In genomic region chr6:167882244-167882643, GRCh38 we compare ENCODE assay signal across 23 cellular contexts.
"Had no signal": no experiment of that assay in that cellular context is flagged by ENCODE, and none has a peak within 500 bp of the region (broad histone marks: within the 10 kb centered on the region; RNA-seq: fewer than 3 reads in every experiment).

No MANE protein-coding gene starts in this region.

- H3K4me3 Mint-ChIP-seq: dendritic cell treated with granulocyte-macrophage colony-stimulating factor and Interleukin-4, amounts not matched to agents 40 ng/mL and 50 ng/mL, for 4 days; effector memory CD8-positive, alpha-beta T cell; endodermal cell; naive thymus-derived CD4-positive, alpha-beta T cell had no signal

- H3K36me3 ChIP-seq: colonic mucosa had no signal

- DNase-seq: colonic mucosa; cortex of kidney; effector CD8-positive, alpha-beta T cell; effector memory CD8-positive, alpha-beta T cell; endodermal cell; foreskin keratinocyte; heart left ventricle; left cardiac atrium; left lung; left ventricle myocardium superior; lower lobe of right lung; mesenchymal stem cell; midbrain; naive thymus-derived CD4-positive, alpha-beta T cell had no signal

- H3K27ac ChIP-seq: colonic mucosa, esophagus muscularis mucosa, foreskin keratinocyte, gastroesophageal sphincter, heart left ventricle, hepatocyte, left lung, lower lobe of right lung had no signal

- H3K27me3 ChIP-seq: colonic mucosa, esophagus muscularis mucosa, foreskin keratinocyte, gastroesophageal sphincter, heart left ventricle, hepatocyte, left lung had no signal

- H3K4me1 Mint-ChIP-seq: naive thymus-derived CD4-positive, alpha-beta T cell had no signal

- H3K27me3 Mint-ChIP-seq: effector memory CD8-positive, alpha-beta T cell had no signal

- H3K9me3 Mint-ChIP-seq: dendritic cell treated with granulocyte-macrophage colony-stimulating factor and Interleukin-4, amounts not matched to agents 40 ng/mL and 50 ng/mL, for 4 days; effector memory CD8-positive, alpha-beta T cell; endodermal cell; naive thymus-derived CD4-positive, alpha-beta T cell had no signal

- FAIRE-seq: endometrium, endothelial cell of umbilical vein, frontal cortex, islet of Langerhans, keratinocyte had no signal

- H3K4me3 ChIP-seq: colonic mucosa, esophagus muscularis mucosa, gastroesophageal sphincter, heart left ventricle, hepatocyte, left lung, lower lobe of right lung had no signal

- H2AFZ ChIP-seq: hepatocyte had no signal

- H3K9me3 ChIP-seq: colonic mucosa, esophagus muscularis mucosa, gastroesophageal sphincter, heart left ventricle, left lung, lower lobe of right lung had no signal

- H3K4me2 ChIP-seq: hepatocyte had no signal

- H3K27ac Mint-ChIP-seq: dendritic cell treated with granulocyte-macrophage colony-stimulating factor and Interleukin-4, amounts not matched to agents 40 ng/mL and 50 ng/mL, for 4 days; effector memory CD8-positive, alpha-beta T cell; naive thymus-derived CD4-positive, alpha-beta T cell had no signal

- H3K4me1 ChIP-seq: colonic mucosa, esophagus muscularis mucosa, foreskin keratinocyte, gastroesophageal sphincter, left lung, lower lobe of right lung had no signal

- ATAC-seq: effector memory CD8-positive, alpha-beta T cell; foreskin keratinocyte; gastroesophageal sphincter; heart left ventricle; left cardiac atrium; left lung; left ventricle myocardium superior; lower lobe of right lung; naive thymus-derived CD4-positive, alpha-beta T cell had no signal
